ENCODE assay signal across 13 cellular contexts in the genomic region with DNA sequence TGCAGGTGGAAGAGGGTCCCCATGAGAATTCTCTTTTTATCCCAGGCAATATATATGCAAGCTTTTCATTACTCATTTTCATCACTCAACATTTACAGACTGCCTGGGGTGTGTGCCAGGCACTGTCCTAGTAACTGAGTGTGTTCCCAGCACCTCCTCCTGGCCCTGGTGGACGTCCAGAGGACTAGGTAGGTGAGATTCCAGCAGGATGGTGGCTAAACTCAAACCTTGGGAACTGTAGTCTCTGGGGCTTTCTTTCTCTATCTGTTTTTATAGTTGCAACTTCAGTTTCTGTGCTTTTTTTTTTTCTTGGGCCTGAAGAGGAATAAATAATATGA.
A peak's percentile ranks its signal among the peaks of the same experiment; 100 is the strongest.
DNase-seq lines count a peak whose midpoint lies in the region; ATAC-seq and TF ChIP-seq lines count a peak whose summit lies in the region.
"Had no signal": no experiment of that assay in that cellular context is flagged by ENCODE, and none has a peak within 500 bp of the region (broad histone marks: within the 10 kb centered on the region; RNA-seq: fewer than 3 reads in every experiment).

No MANE protein-coding gene starts in this region.

- TF ChIP-seq EP300 in stomach (IDR thresholded peaks at IDR 0.05) = no peak

- TF ChIP-seq POLR2A in stomach (IDR thresholded peaks at IDR 0.05) = no peak

- H3K4me3 ChIP-seq in left ventricle myocardium inferior (no peak overlapping the region), stomach (no peak overlapping the region)

- WGBS in stomach, 5 donors = 16 to 33% (median 24%) methylated on average over 1 of the region's 1 CpG

- no peaks in the 10 kb centered on the region for H3K27me3 Mint-ChIP-seq in activated T-cell treated with anti-CD3 and anti-CD28 coated beads, Interleukin-2, amount 50 U/mL, for 24 hours
- no peaks in the 10 kb centered on the region for H3K27me3 Mint-ChIP-seq in activated T-helper 17 cell treated with anti-CD3 and anti-CD28 coated beads, Interleukin-2, amount 50 U/mL, for 72 hours

- peak overlapping the region; percentile 99 for H3K27ac Mint-ChIP-seq in activated T-cell treated with anti-CD3 and anti-CD28 coated beads, Interleukin-2, amount 50 U/mL, for 24 hours
- H3K27ac Mint-ChIP-seq in activated T-helper 17 cell treated with anti-CD3 and anti-CD28 coated beads, Interleukin-2, amount 50 U/mL, for 72 hours = peak overlapping the region; percentile 98

- no peak for TF ChIP-seq CTCF in left ventricle myocardium inferior (IDR thresholded peaks at IDR 0.05; ENCODE audit: borderline replicate concordance)
- no peak for TF ChIP-seq CTCF in stomach (IDR thresholded peaks at IDR 0.05)

- H3K4me3 Mint-ChIP-seq in activated T-cell treated with anti-CD3 and anti-CD28 coated beads, Interleukin-2, amount 50 U/mL, for 24 hours = peak overlapping the region; percentile 75
- peak overlapping the region; percentile 84 for H3K4me3 Mint-ChIP-seq in activated T-helper 17 cell treated with anti-CD3 and anti-CD28 coated beads, Interleukin-2, amount 50 U/mL, for 72 hours

- peaks cover 90% of the 10 kb centered on the region for H3K4me1 Mint-ChIP-seq in activated T-cell treated with anti-CD3 and anti-CD28 coated beads, Interleukin-2, amount 50 U/mL, for 24 hours (ENCODE audit: low read depth)
- H3K4me1 Mint-ChIP-seq in activated T-helper 17 cell treated with anti-CD3 and anti-CD28 coated beads, Interleukin-2, amount 50 U/mL, for 72 hours = peaks cover 64% of the 10 kb centered on the region

- H3K36me3 ChIP-seq in left ventricle myocardium inferior (no peaks in the 10 kb centered on the region), stomach (peaks cover 0 to 2% (median 0%) of the 10 kb centered on the region in 4 donors)

- H3K27me3 ChIP-seq in left ventricle myocardium inferior (ENCODE audit: low read depth) = no peaks in the 10 kb centered on the region
- no peaks in the 10 kb centered on the region for H3K27me3 ChIP-seq in stomach

- intact Hi-C loops in left ventricle myocardium inferior (cut with micrococcal nuclease) = no loop called here
- intact Hi-C loops in stomach (cut with DNase I; ENCODE audit: low total_unique reads) = no loop called here

- ATAC-seq in activated T-helper 17 cell treated with anti-CD3 and anti-CD28 coated beads, Interleukin-2, amount 50 U/mL, for 72 hours (replicated peaks) = no peak
- no peak for ATAC-seq in HG02759 (IDR thresholded peaks at IDR 0.05; ENCODE audit: unreplicated experiment)
- ATAC-seq in GM21515 (IDR thresholded peaks at IDR 0.05; ENCODE audit: unreplicated experiment) = no peak
- ATAC-seq: PC-3 had no signal

- no peak for DNase-seq in activated T-cell treated with anti-CD3 and anti-CD28 coated beads, Interleukin-2, amount 50 U/mL, for 24 hours
- DNase-seq in activated T-cell treated with anti-CD3 and anti-CD28 coated beads for 4 hours = no peak
- peak; percentile 52 for DNase-seq in left ventricle myocardium inferior
- peak; percentile 35 for DNase-seq in stomach
- no peak for DNase-seq in NCI-H1417 treated with DMSO at 0.1 percent for 48 hours (lab: John Stamatoyannopoulos, UW)
- DNase-seq: ACHN, activated gamma-delta T cell treated with Interleukin-2 at 50 U/mL for 16 hours, hypothalamus, NCI-H1694, PC-3 had no signal

- H3K27ac ChIP-seq in left ventricle myocardium inferior (replicated peaks) (peak overlapping the region; percentile 84), stomach (peak overlapping the region in 1 of 5 donors; percentile 79)

- H3K9me3 Mint-ChIP-seq in activated T-cell treated with anti-CD3 and anti-CD28 coated beads, Interleukin-2, amount 50 U/mL, for 24 hours = no peaks in the 10 kb centered on the region
- H3K9me3 Mint-ChIP-seq in activated T-helper 17 cell treated with anti-CD3 and anti-CD28 coated beads, Interleukin-2, amount 50 U/mL, for 72 hours = no peaks in the 10 kb centered on the region

- H3K9me3 ChIP-seq in left ventricle myocardium inferior (replicated peaks) (no peaks in the 10 kb centered on the region), stomach (no peaks in the 10 kb centered on the region)

- H3K36me3 Mint-ChIP-seq in activated T-cell treated with anti-CD3 and anti-CD28 coated beads, Interleukin-2, amount 50 U/mL, for 24 hours (ENCODE audit: low read depth) = peaks cover 70% of the 10 kb centered on the region
- peaks cover 74% of the 10 kb centered on the region for H3K36me3 Mint-ChIP-seq in activated T-helper 17 cell treated with anti-CD3 and anti-CD28 coated beads, Interleukin-2, amount 50 U/mL, for 72 hours (ENCODE audit: low read depth)

- peaks cover 93% of the 10 kb centered on the region for H3K4me1 ChIP-seq in left ventricle myocardium inferior
- peaks cover 35 to 65% (median 53%) of the 10 kb centered on the region in 4 donors for H3K4me1 ChIP-seq in stomach

Comparison
In these comparisons a context has a peak if more than half of its experiments do, and no peak if none do; other contexts are left out.
1. DNase-seq: peak in left ventricle myocardium inferior (single experiment) and stomach (single experiment); none in activated T-cell treated with anti-CD3 and anti-CD28 coated beads, Interleukin-2, amount 50 U/mL, for 24 hours (single experiment), activated T-cell treated with anti-CD3 and anti-CD28 coated beads for 4 hours (single experiment) and NCI-H1417 treated with DMSO at 0.1 percent for 48 hours (single experiment).